9 cellular contexts compared by ENCODE assay signal in genomic region chr7:82247814-82248433, GRCh38.
A peak's percentile ranks its signal among the peaks of the same experiment; 100 is the strongest.
DNase-seq lines count a peak whose midpoint lies in the region; ATAC-seq and TF ChIP-seq lines count a peak whose summit lies in the region.
"Had no signal": no experiment of that assay in that cellular context is flagged by ENCODE, and none has a peak within 500 bp of the region (broad histone marks: within the 10 kb centered on the region; RNA-seq: fewer than 3 reads in every experiment).

No MANE protein-coding gene starts in this region.

- no peak overlapping the region for H2BK15ac ChIP-seq in mesendoderm (replicated peaks; ENCODE audit: low read depth)

- H3K27me3 ChIP-seq in ascending aorta (no peaks in the 10 kb centered on the region), mesendoderm (ENCODE audit: insufficient read depth, low read length, poor library complexity) (no peaks in the 10 kb centered on the region)

- peak overlapping the region in 1 of 2 donors; percentile 29 for H3K27ac ChIP-seq in ascending aorta
- H3K27ac ChIP-seq in mesendoderm (ENCODE audit: low read depth, low read length), result no peak overlapping the region

- WGBS in mesendoderm (ENCODE audit: extremely low coverage, insufficient coverage, low lambda C conversion rate), result no CpG with 5 or more reads among the region's 3 CpGs

- no peak overlapping the region for H2BK5ac ChIP-seq in mesendoderm (ENCODE audit: low read length)

- no peak overlapping the region for H3K56ac ChIP-seq in mesendoderm (ENCODE audit: low read length)

- no peaks in the 10 kb centered on the region for H3K36me3 ChIP-seq in ascending aorta
- no peaks in the 10 kb centered on the region for H3K36me3 ChIP-seq in mesendoderm (ENCODE audit: control insufficient read depth, insufficient read depth, low read length)

- no peak overlapping the region for H3K18ac ChIP-seq in mesendoderm (ENCODE audit: low read length)

- H3K4ac ChIP-seq in mesendoderm (ENCODE audit: low read depth, low read length), result no peak overlapping the region

- ATAC-seq in HG02759 (IDR thresholded peaks at IDR 0.05; ENCODE audit: unreplicated experiment), result no peak
- ATAC-seq in GM19397 (IDR thresholded peaks at IDR 0.05; ENCODE audit: unreplicated experiment), result no peak
- ATAC-seq in GM19452 (IDR thresholded peaks at IDR 0.05; ENCODE audit: unreplicated experiment), result no peak

- peaks cover 2% of the 10 kb centered on the region for H3K79me1 ChIP-seq in mesendoderm (ENCODE audit: low read length)

- no peak overlapping the region for H3K9ac ChIP-seq in mesendoderm (ENCODE audit: low read length)

- peak in 2 of 3 experiments; percentile 21 to 55 for TF ChIP-seq CTCF in ascending aorta (IDR thresholded peaks at IDR 0.05)

- H3K79me2 ChIP-seq in mesendoderm (ENCODE audit: control insufficient read depth, insufficient read depth, low read length), result no peaks in the 10 kb centered on the region

- H3K4me2 ChIP-seq in mesendoderm (ENCODE audit: low read length), result no peak overlapping the region

- DNase-seq in DMS 273 treated with DMSO at 0.1 percent for 48 hours (lab: John Stamatoyannopoulos, UW) (peak; percentile 23), Kasumi-1 (lab: John Stamatoyannopoulos, UW) (peak; percentile 32 to 58), ascending aorta (ENCODE audit: low spot score in 2 of 2) (no peak), mesendoderm (peak; percentile 39)
- no peak for DNase-seq in stimulated activated CD4-positive, alpha-beta T cell treated with anti-CD3 and anti-CD28 coated beads, Interleukin-4, amount 100 ng/mL, for 24 hours
- DNase-seq: naive B cell had no signal

- no peak overlapping the region for H3K23ac ChIP-seq in mesendoderm (ENCODE audit: low read length)

- no peak overlapping the region for H2AK5ac ChIP-seq in mesendoderm (ENCODE audit: low read length)

- H4K8ac ChIP-seq in mesendoderm (ENCODE audit: low read depth, low read length), result no peak overlapping the region

- H4K5ac ChIP-seq in mesendoderm (ENCODE audit: low read length), result no peak overlapping the region

- H3K9me3 ChIP-seq in ascending aorta, result no peaks in the 10 kb centered on the region

- H3K4me1 ChIP-seq in ascending aorta (peaks cover 0 to 10% of the 10 kb centered on the region in 2 donors), mesendoderm (ENCODE audit: control insufficient read depth, low read depth, low read length) (no peaks in the 10 kb centered on the region)

- H2BK120ac ChIP-seq in mesendoderm (ENCODE audit: low read depth, low read length), result no peak overlapping the region

- no peak overlapping the region for H3K4me3 ChIP-seq in ascending aorta
- H3K4me3 ChIP-seq in mesendoderm (ENCODE audit: low read length), result no peak overlapping the region

- intact Hi-C loops in ascending aorta (cut with DNase I), result no loop called here

Comparison
In these comparisons a context has a peak if more than half of its experiments do, and no peak if none do; other contexts are left out.
1. DNase-seq: peak in DMS 273 treated with DMSO at 0.1 percent for 48 hours (single experiment), Kasumi-1 (2 of 2) and mesendoderm (single experiment); none in ascending aorta (0 of 2) and stimulated activated CD4-positive, alpha-beta T cell treated with anti-CD3 and anti-CD28 coated beads, Interleukin-4, amount 100 ng/mL, for 24 hours (single experiment).